In the genomic region with DNA sequence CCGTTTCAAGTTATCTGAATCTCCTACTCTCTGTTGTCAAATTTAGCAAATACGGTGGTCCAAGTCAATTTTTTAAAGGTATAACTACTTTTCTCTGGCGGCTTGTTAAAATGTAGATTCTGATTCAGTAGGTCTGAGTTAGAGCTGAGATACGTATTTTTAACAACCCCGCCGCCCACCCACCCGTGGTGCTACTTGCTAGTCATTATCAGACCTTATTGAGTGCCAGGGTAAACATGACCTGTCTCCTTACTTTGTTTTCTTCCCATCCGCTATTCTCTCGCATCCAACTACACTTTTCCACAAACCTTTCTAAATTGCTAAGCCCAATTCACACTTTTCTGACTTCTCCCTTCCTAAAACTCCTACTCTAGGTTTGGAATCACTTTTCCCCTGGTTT, we compare ENCODE assay signal across 1 cellular context.
TF ChIP-seq lines count a peak whose summit lies in the region.

No MANE protein-coding gene starts in this region.

TF ChIP-seq in HepG2, 621 proteins besides CTCF, POLR2A, EP300 and RAD21:
- no peak for TF ChIP-seq TMF1 (CRISPR knock-in tag; IDR thresholded peaks at IDR 0.05; ENCODE audit: low read depth)
- TF ChIP-seq ZSCAN30 (CRISPR knock-in tag; IDR thresholded peaks at IDR 0.05): 0 out of 2 replicates have a peak, but pooled peaks have one; percentile 16
- TF ChIP-seq ZNF816 (CRISPR knock-in tag; IDR thresholded peaks at IDR 0.05; ENCODE audit: borderline replicate concordance): 0 out of 2 replicates have a peak, but pooled peaks have one; percentile 1
- no peak for TF ChIP-seq RFX5 (IDR thresholded peaks at IDR 0.05; ENCODE audit: low read depth, low read length)
- no peak for TF ChIP-seq FOXA1 (IDR thresholded peaks at IDR 0.05)
- TF ChIP-seq FOXA1 (CRISPR knock-in tag; IDR thresholded peaks at IDR 0.05): 0 out of 2 replicates have a peak, but pooled peaks have one; percentile 10
- TF ChIP-seq ZNF800 (CRISPR knock-in tag; IDR thresholded peaks at IDR 0.05): no peak
- 0 out of 2 replicates have a peak, but pooled peaks have one; percentile 9 for TF ChIP-seq GFI1 (CRISPR knock-in tag; IDR thresholded peaks at IDR 0.05; ENCODE audit: borderline replicate concordance)
- no peak for TF ChIP-seq NR0B2 (CRISPR knock-in tag; IDR thresholded peaks at IDR 0.05)
- no peak for TF ChIP-seq ZFY (CRISPR knock-in tag; IDR thresholded peaks at IDR 0.05)
- TF ChIP-seq ZNF776 (CRISPR knock-in tag; IDR thresholded peaks at IDR 0.05): 0 out of 2 replicates have a peak, but pooled peaks have one; percentile 2
- TF ChIP-seq, protein P1, sequence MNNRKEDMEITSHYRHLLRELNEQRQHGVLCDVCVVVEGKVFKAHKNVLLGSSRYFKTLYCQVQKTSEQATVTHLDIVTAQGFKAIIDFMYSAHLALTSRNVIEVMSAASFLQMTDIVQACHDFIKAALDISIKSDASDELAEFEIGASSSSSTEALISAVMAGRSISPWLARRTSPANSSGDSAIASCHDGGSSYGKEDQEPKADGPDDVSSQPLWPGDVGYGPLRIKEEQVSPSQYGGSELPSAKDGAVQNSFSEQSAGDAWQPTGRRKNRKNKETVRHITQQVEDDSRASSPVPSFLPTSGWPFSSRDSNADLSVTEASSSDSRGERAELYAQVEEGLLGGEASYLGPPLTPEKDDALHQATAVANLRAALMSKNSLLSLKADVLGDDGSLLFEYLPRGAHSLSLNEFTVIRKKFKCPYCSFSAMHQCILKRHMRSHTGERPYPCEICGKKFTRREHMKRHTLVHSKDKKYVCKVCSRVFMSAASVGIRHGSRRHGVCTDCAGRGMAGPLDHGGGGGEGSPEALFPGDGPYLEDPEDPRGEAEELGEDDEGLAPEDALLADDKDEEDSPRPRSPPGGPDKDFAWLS (CRISPR knock-in tag; IDR thresholded peaks at IDR 0.05; ENCODE audit: borderline replicate concordance): no peak
- TF ChIP-seq SRSF9 (IDR thresholded peaks at IDR 0.05; ENCODE audit: borderline replicate concordance, insufficient read depth, low read depth, low read length, poor library complexity, severe bottlenecking): no peak
- TF ChIP-seq MED1 (CRISPR knock-in tag; IDR thresholded peaks at IDR 0.05): no peak
- 0 out of 2 replicates have a peak, but pooled peaks have one; percentile 7 for TF ChIP-seq ZBTB3 (CRISPR knock-in tag; IDR thresholded peaks at IDR 0.05; ENCODE audit: borderline replicate concordance, low read depth)
TF ChIP-seq in HepG2: peak in this region for 6.
